In the genomic region with DNA sequence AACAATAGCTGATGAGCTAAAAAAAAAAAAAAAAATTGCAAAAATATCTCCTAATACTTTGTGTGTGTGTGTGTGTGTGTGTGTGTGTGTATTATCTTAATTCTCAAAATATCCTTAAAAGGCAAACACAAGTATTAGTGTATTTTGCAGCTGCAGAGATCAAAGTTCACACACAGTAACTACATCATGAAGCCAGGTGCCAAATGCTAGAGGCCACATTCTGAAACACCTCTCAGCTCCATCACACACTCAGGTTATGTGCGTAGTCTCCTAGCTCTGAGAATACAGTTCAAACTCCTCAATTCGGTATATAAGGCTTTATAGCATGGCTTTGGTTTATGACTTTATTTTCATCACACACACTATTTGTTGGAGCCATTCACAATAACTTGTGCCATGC, we compare ENCODE assay signal across 27 cellular contexts. TPM values are rescaled to one million over a fixed set of nuclear protein-coding genes. Genes with fewer than 3 reads are reported as not detected.
"Had no signal": no experiment of that assay in that cellular context is flagged by ENCODE, and none has a peak within 500 bp of the region (broad histone marks: within the 10 kb centered on the region; RNA-seq: fewer than 3 reads in every experiment).

No MANE protein-coding gene starts in this region.

- H3K4me3 Mint-ChIP-seq: mesothelial cell of epicardium; naive thymus-derived CD4-positive, alpha-beta T cell; nephron; neural progenitor cell; stimulated activated memory B cell treated with anti-CD40 and anti-IgM and Interleukin-4, amounts not matched to agents 10 μg/mL and 1 μg/mL and 100 μg/mL, for 72 hours had no signal

- H3K36me3 ChIP-seq: esophagus muscularis mucosa, gastroesophageal sphincter, heart left ventricle, neural progenitor cell, sigmoid colon, spleen, tibial artery, vagina had no signal

- H3K4me1 ChIP-seq: esophagus muscularis mucosa, foreskin keratinocyte, gastroesophageal sphincter, neural progenitor cell, sigmoid colon, testis, tibial artery, vagina had no signal

- H3K4me3 ChIP-seq: coronary artery, esophagus muscularis mucosa, gastroesophageal sphincter, heart left ventricle, neural progenitor cell, sigmoid colon, spleen, testis, tibial artery, vagina had no signal

- H3K9ac ChIP-seq: neural progenitor cell, parathyroid adenoma had no signal

- H3K36me3 Mint-ChIP-seq: mesothelial cell of epicardium; naive thymus-derived CD4-positive, alpha-beta T cell; neural progenitor cell; stimulated activated memory B cell treated with anti-CD40 and anti-IgM and Interleukin-4, amounts not matched to agents 10 μg/mL and 1 μg/mL and 100 μg/mL, for 72 hours had no signal

- FAIRE-seq: endothelial cell of umbilical vein had no signal

- H3K27me3 ChIP-seq: heart left ventricle, neural progenitor cell, sigmoid colon, spleen, testis, tibial artery, vagina had no signal

- H3K27ac Mint-ChIP-seq: mesothelial cell of epicardium; naive thymus-derived CD4-positive, alpha-beta T cell; nephron; progenitor cell of endocrine pancreas; stimulated activated memory B cell treated with anti-CD40 and anti-IgM and Interleukin-4, amounts not matched to agents 10 μg/mL and 1 μg/mL and 100 μg/mL, for 72 hours had no signal

- H3K27ac ChIP-seq: coronary artery, esophagus muscularis mucosa, foreskin keratinocyte, gastroesophageal sphincter, heart left ventricle, neural progenitor cell, parathyroid adenoma, sigmoid colon, spleen, testis, tibial artery, vagina had no signal

- H3K9me3 ChIP-seq: esophagus muscularis mucosa, sigmoid colon, testis, tibial artery, vagina had no signal

- H3K27me3 Mint-ChIP-seq: progenitor cell of endocrine pancreas had no signal

- H3K4me1 Mint-ChIP-seq: nephron; stimulated activated memory B cell treated with anti-CD40 and anti-IgM and Interleukin-4, amounts not matched to agents 10 μg/mL and 1 μg/mL and 100 μg/mL, for 72 hours had no signal

- DNase-seq: dermis blood vessel endothelial cell; effector memory CD4-positive, alpha-beta T cell; foreskin keratinocyte; heart left ventricle; hippocampal formation; islet precursor cell; kidney glomerular epithelial cell; mesenchymal stem cell; naive thymus-derived CD4-positive, alpha-beta T cell; sigmoid colon; spleen; stimulated activated CD4-positive, alpha-beta T cell treated with anti-CD3 and anti-CD28 coated beads, Interleukin-4, amount 100 ng/mL, for 4 hours; stimulated activated naive CD8-positive, alpha-beta T cell treated with anti-CD3 and anti-CD28 coated beads, Interleukin-15, Interleukin-2, amounts not matched to agents 100 U/mL and 50 U/mL, for 24 hours; substantia nigra; testis; tibial artery had no signal

RNA-seq across cellular contexts. Expression of gene PPARG, which starts 33.5 kb away (rescaled TPM):
- polyA plus RNA-seq: naive thymus-derived CD4-positive, alpha-beta T cell had no signal
